8 cellular contexts compared by ENCODE assay signal in the genomic region with DNA sequence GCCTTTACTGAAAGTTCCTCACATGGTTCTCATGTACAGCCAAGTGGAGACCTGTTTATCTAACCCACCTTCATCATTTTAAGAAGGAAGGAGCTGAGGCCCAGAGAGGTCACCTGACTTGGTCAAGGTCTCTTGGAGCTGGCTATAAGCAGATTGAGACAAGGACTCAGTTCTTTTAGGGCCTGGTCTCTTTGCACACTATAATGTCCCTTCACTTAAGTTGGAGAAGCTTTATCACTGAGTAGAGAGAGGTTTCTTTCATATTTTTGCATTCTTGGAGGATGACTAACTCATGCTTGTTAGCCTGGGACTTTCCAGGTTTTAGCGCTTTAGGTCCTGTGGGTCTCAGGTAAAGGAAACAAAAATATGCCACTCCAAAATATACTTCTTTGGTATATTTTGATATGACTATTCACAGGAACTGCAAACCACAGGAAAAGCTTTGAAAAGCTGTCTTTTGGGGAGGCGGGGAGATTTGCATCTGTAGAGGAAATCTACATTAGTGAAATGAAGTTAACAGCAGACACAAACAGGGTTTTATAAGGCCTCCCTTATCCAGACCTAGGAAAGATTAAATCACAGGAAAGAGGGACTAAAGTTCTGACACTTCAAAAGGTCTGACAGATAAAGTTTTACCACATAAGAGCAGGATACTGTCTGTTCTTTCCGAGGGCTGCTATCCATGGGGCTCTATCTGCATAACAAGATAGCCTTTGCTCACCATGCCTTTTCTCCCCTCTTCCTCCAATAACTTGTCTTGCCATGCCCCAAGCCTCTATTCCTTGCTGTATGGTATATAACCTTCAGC.
DNase-seq lines count a peak whose midpoint lies in the region; ATAC-seq and TF ChIP-seq lines count a peak whose summit lies in the region.

No MANE protein-coding gene starts in this region.

- no peaks in the 10 kb centered on the region for H3K27me3 ChIP-seq in psoas muscle (ENCODE audit: insufficient read depth in 3 of 3, low read length in 2 of 3)

- intact Hi-C loops in psoas muscle (cut with DNase I), result no loop called here

- peak; percentile 75 for ATAC-seq in GM18868 (IDR thresholded peaks at IDR 0.05; ENCODE audit: unreplicated experiment)
- ATAC-seq in HG03135 (IDR thresholded peaks at IDR 0.05; ENCODE audit: unreplicated experiment), result peak; percentile 43
- ATAC-seq in psoas muscle, result no peak

- no peak overlapping the region for H3K4me3 ChIP-seq in psoas muscle

- H3K9me3 ChIP-seq in psoas muscle, result no peaks in the 10 kb centered on the region

- WGBS in psoas muscle, 3 donors, result 78 to 81% (median 78%) methylated on average over 3 of the region's 3 CpGs

- no peak overlapping the region for H3K27ac ChIP-seq in psoas muscle

- H3K4me1 ChIP-seq in psoas muscle, result no peaks in the 10 kb centered on the region

- TF ChIP-seq CTCF in psoas muscle (IDR thresholded peaks at IDR 0.05), result no peak

- peak; percentile 20 for DNase-seq in activated CD4-positive, alpha-beta T cell treated with anti-CD3 and anti-CD28 coated beads, Interleukin-2, amount 50 U/mL, for 1 hour
- DNase-seq in islet precursor cell (peak; percentile 61), psoas muscle (no peak), Ammon's horn (ENCODE audit: low spot score) (no peak), NCI-H1048 (lab: John Stamatoyannopoulos, UW) (no peak), DMS79 (lab: John Stamatoyannopoulos, UW) (no peak)

- no peaks in the 10 kb centered on the region for H3K36me3 ChIP-seq in psoas muscle (ENCODE audit: insufficient read depth in 1 of 2, low read depth in 1 of 2)

Comparison
In these comparisons a context has a peak if more than half of its experiments do, and no peak if none do; other contexts are left out.
1. ATAC-seq: peak in GM18868 (single experiment) and HG03135 (single experiment); none in psoas muscle (0 of 4).
2. DNase-seq: peak in activated CD4-positive, alpha-beta T cell treated with anti-CD3 and anti-CD28 coated beads, Interleukin-2, amount 50 U/mL, for 1 hour (single experiment) and islet precursor cell (single experiment); none in psoas muscle (0 of 2), Ammon's horn (single experiment), NCI-H1048 (single experiment) and DMS79 (single experiment).